Comparison of ENCODE assay signal across 8 cellular contexts in genomic region chr17:54968954-54969400, GRCh38. TPM values are rescaled to one million over a fixed set of nuclear protein-coding genes. Genes with fewer than 3 reads are reported as not detected.
DNase-seq lines count a peak whose midpoint lies in the region; ATAC-seq and TF ChIP-seq lines count a peak whose summit lies in the region.

No MANE protein-coding gene starts in this region.

- no peaks in the 10 kb centered on the region for H4K20me1 ChIP-seq in fibroblast of lung (ENCODE audit: control insufficient read depth, extremely low read depth, insufficient read depth, low read length)
- peaks cover 7% of the 10 kb centered on the region for H4K20me1 ChIP-seq in osteoblast (ENCODE audit: insufficient read depth, low read length)

- H3K4me2 ChIP-seq in fibroblast of lung (ENCODE audit: extremely low read depth, insufficient read depth, low read length), result peak overlapping the region; percentile 93
- H3K4me2 ChIP-seq in osteoblast (ENCODE audit: insufficient read depth, low read length), result peak overlapping the region; percentile 86

- DNase-seq in AG08395 (ENCODE audit: low spot score), result peak; percentile 33
- DNase-seq in RWPE2 (ENCODE audit: low spot score), result no peak
- peak; percentile 49 to 52 for DNase-seq in fibroblast of lung (ENCODE audit: low read depth in 2 of 2)
- DNase-seq in osteoblast (ENCODE audit: insufficient read length, low spot score, missing footprints), result no peak
- no peak for DNase-seq in NCI-H1417 (lab: John Stamatoyannopoulos, UW)
- DNase-seq in NCI-H510A treated with DMSO at 0.1 percent for 48 hours (lab: John Stamatoyannopoulos, UW), result no peak

- peak overlapping the region; percentile 97 for H2AFZ ChIP-seq in fibroblast of lung (ENCODE audit: low read length)
- peak overlapping the region; percentile 99 for H2AFZ ChIP-seq in osteoblast (ENCODE audit: low read length)

- peak overlapping the region; percentile 86 for H3K4me3 ChIP-seq in RWPE2 (ENCODE audit: severe bottlenecking)
- peak overlapping the region; percentile 85 to 96 (median 90) for H3K4me3 ChIP-seq in fibroblast of lung (replicated peaks in 1 of 4; ENCODE audit: control extremely low read depth in 1 of 4, insufficient read depth in 1 of 4, low read depth in 3 of 4, low read length in 4 of 4)
- peak overlapping the region; percentile 99 for H3K4me3 ChIP-seq in osteoblast (ENCODE audit: insufficient read depth, low read length)

- ATAC-seq in GM18511 (IDR thresholded peaks at IDR 0.05; ENCODE audit: unreplicated experiment), result peak; percentile 33
- ATAC-seq in HG02943 (IDR thresholded peaks at IDR 0.05; ENCODE audit: low read depth, unreplicated experiment), result peak; percentile 22
- peak; percentile 35 for ATAC-seq in RWPE2 (ENCODE audit: low read depth)

- H3K27me3 ChIP-seq in RWPE2 (ENCODE audit: insufficient read depth, poor library complexity, severe bottlenecking) (no peaks in the 10 kb centered on the region), fibroblast of lung (ENCODE audit: control insufficient read depth, insufficient read depth, low read length) (no peaks in the 10 kb centered on the region), osteoblast (ENCODE audit: insufficient read depth, low read length) (no peaks in the 10 kb centered on the region)

- H3K4me1 ChIP-seq in RWPE2 (ENCODE audit: insufficient read depth, poor library complexity, severe bottlenecking) (no peaks in the 10 kb centered on the region), fibroblast of lung (ENCODE audit: control insufficient read depth, extremely low read depth, insufficient read depth, low read length) (no peaks in the 10 kb centered on the region), osteoblast (ENCODE audit: insufficient read depth, low read length) (peaks cover 14% of the 10 kb centered on the region)

- H3K9me3 ChIP-seq in RWPE2 (ENCODE audit: severe bottlenecking) (no peaks in the 10 kb centered on the region), fibroblast of lung (ENCODE audit: control insufficient read depth, insufficient read depth, low read depth, low read length) (no peaks in the 10 kb centered on the region), osteoblast (ENCODE audit: low read depth, low read length) (no peaks in the 10 kb centered on the region)

- TF ChIP-seq CTCF in RWPE2 (IDR thresholded peaks at IDR 0.05; ENCODE audit: poor library complexity, severe bottlenecking), result no peak
- TF ChIP-seq CTCF in fibroblast of lung (conservative IDR thresholded peaks at IDR 0.05 in 1 of 2, IDR thresholded peaks at IDR 0.05 in 1 of 2; ENCODE audit: low read depth in 1 of 2, low read length in 2 of 2), result no peak
- no peak for TF ChIP-seq CTCF in osteoblast (IDR thresholded peaks at IDR 0.05; ENCODE audit: extremely low read depth, low read depth, low read length)

- peaks cover 25% of the 10 kb centered on the region for H3K79me2 ChIP-seq in fibroblast of lung (ENCODE audit: control insufficient read depth, insufficient read depth, low read length)
- H3K79me2 ChIP-seq in osteoblast (ENCODE audit: insufficient read depth, low read length), result peaks cover 65% of the 10 kb centered on the region

- H3K27ac ChIP-seq in RWPE2 (ENCODE audit: poor library complexity, severe bottlenecking) (peak overlapping the region; percentile 34), fibroblast of lung (ENCODE audit: insufficient read depth, low read length) (peak overlapping the region; percentile 88), osteoblast (ENCODE audit: low read depth, low read length) (peak overlapping the region; percentile 83)

- peaks cover 21% of the 10 kb centered on the region for H3K36me3 ChIP-seq in RWPE2 (ENCODE audit: low read depth)
- no peaks in the 10 kb centered on the region for H3K36me3 ChIP-seq in fibroblast of lung (ENCODE audit: control insufficient read depth, insufficient read depth, low read length)
- peaks cover 6% of the 10 kb centered on the region for H3K36me3 ChIP-seq in osteoblast (ENCODE audit: insufficient read depth, low read length)

- H3K9ac ChIP-seq in fibroblast of lung (ENCODE audit: insufficient read depth, low read length), result peak overlapping the region; percentile 81

RNA-seq across cellular contexts. Expression of gene STXBP4, which starts 0.4 kb away (rescaled TPM):
- total RNA-seq in fibroblast of lung, result 5.6 and 10.3 TPM in 2 replicates
- polyA plus RNA-seq in fibroblast of lung, result 9.8 and 11.0 TPM in 2 replicates
- polyA plus RNA-seq in fibroblast of lung (2012), result 4.0 and 4.3 TPM in 2 replicates
- polyA minus RNA-seq in fibroblast of lung (ENCODE audit: low replicate concordance), result 4.5 and 8.1 TPM in 2 replicates
- 14.7 and 19.2 TPM in 2 replicates for total RNA-seq in osteoblast

RNA-seq across cellular contexts. Expression of gene COX11, which starts 0.5 kb away (rescaled TPM):
- total RNA-seq in fibroblast of lung (58.0 and 62.3 TPM in 2 replicates), osteoblast (38.7 and 44.8 TPM in 2 replicates)
- polyA plus RNA-seq in fibroblast of lung, result 33.6 and 39.0 TPM in 2 replicates
- polyA plus RNA-seq in fibroblast of lung (2012), result 36.4 and 49.4 TPM in 2 replicates
- polyA minus RNA-seq in fibroblast of lung (ENCODE audit: low replicate concordance), result 3.5 and 3.8 TPM in 2 replicates

Comparison
In these comparisons a context has a peak if more than half of its experiments do, and no peak if none do; other contexts are left out.
1. DNase-seq: peak in AG08395 (single experiment) and fibroblast of lung (2 of 2); none in RWPE2 (single experiment), osteoblast (single experiment), NCI-H1417 (0 of 3) and NCI-H510A treated with DMSO at 0.1 percent for 48 hours (single experiment).
2. H3K27ac ChIP-seq: peak in every context shown above with its lines; median percentile 88 in fibroblast of lung; 83 in osteoblast; 34 in RWPE2.
3. Peak in every context shown above with its lines, with median percentiles within 50 percentile points of each other: ATAC-seq and H3K4me3 ChIP-seq.